Comparison of ENCODE assay signal across 8 cellular contexts in genomic region chr6:43054206-43054943, GRCh38. TPM values are rescaled to one million over a fixed set of nuclear protein-coding genes. Genes with fewer than 3 reads are reported as not detected.
A peak's percentile ranks its signal among the peaks of the same experiment; 100 is the strongest.
DNase-seq lines count a peak whose midpoint lies in the region; ATAC-seq, FAIRE-seq and TF ChIP-seq lines count a peak whose summit lies in the region.

No MANE protein-coding gene starts in this region.

- BruUV-seq in HepG2 (replicated peaks; lab: Mats Ljungman, UMichigan), result TSS peak; percentile 90

- intact Hi-C loops in ascending aorta (cut with DNase I), result loop anchor here (5.0 kb wide), 1 partner anchor 152 kb away; no protein-coding TSS in a partner anchor
- intact Hi-C loops in HepG2 (cut with micrococcal nuclease; ENCODE audit: unreplicated experiment), result loop anchor here (5.0 kb wide), 1 partner anchor 42 kb away; the partner anchor contains the start of genes KLHDC3 and MEA1
- intact Hi-C loops in thyroid gland (cut with DNase I), result loop anchor here (5.0 kb wide), 1 partner anchor 37 kb away; no protein-coding TSS in a partner anchor

- TF ChIP-seq POLR2A in HepG2 (IDR thresholded peaks at IDR 0.05; ENCODE audit: insufficient read depth in 1 of 2, low read depth in 2 of 2, low read length in 2 of 2) (no peak), thyroid gland (IDR thresholded peaks at IDR 0.05) (no peak)

- H3K27ac ChIP-seq in ascending aorta, result peak overlapping the region; percentile 87 to 98
- H3K27ac ChIP-seq in HepG2 (ENCODE audit: extremely low read length, insufficient read depth, low read length), result peak overlapping the region; percentile 84
- H3K27ac ChIP-seq in thyroid gland, result peak overlapping the region; percentile 86 to 91 (median 86)

- H3K4me2 ChIP-seq in HepG2 (ENCODE audit: low read depth, low read length), result peak overlapping the region; percentile 91

- H3K27ac Mint-ChIP-seq in activated T-cell treated with anti-CD3 and anti-CD28 coated beads, Interleukin-2, amount 50 U/mL, for 24 hours, result peak overlapping the region; percentile 96

- no peak for TF ChIP-seq RAD21 in HepG2 (CRISPR knock-in tag; IDR thresholded peaks at IDR 0.05)

- no peaks in the 10 kb centered on the region for H3K9me3 Mint-ChIP-seq in activated T-cell treated with anti-CD3 and anti-CD28 coated beads, Interleukin-2, amount 50 U/mL, for 24 hours

- no peaks in the 10 kb centered on the region for H4K20me1 ChIP-seq in HepG2 (ENCODE audit: insufficient read depth, low read length)

- no peak overlapping the region for H2AFZ ChIP-seq in HepG2 (ENCODE audit: low read length)

- POLR2A ChIA-PET in HepG2 (lab: Yijun Ruan, JAX), result interaction anchor here (0.5 to 3.4 kb wide), 44 partner anchors 9 to 521 kb away, joined by 3 to 45 read pairs (median 5); partner anchors contain the start of genes BICRAL, CNPY3, CUL9 and GNMT

- no peak for DNase-seq in activated T-cell treated with anti-CD3 and anti-CD28 coated beads, Interleukin-2, amount 50 U/mL, for 24 hours
- no peak for DNase-seq in activated T-cell treated with anti-CD3 and anti-CD28 coated beads, Interleukin-2, amount 50 U/mL, for 1 hour
- no peak for DNase-seq in ascending aorta (ENCODE audit: low spot score in 2 of 2)
- DNase-seq in HepG2 (ENCODE audit: low spot score), result no peak
- peak; percentile 15 to 20 for DNase-seq in thyroid gland
- DNase-seq in urothelium cell line (ENCODE audit: low spot score), result no peak

- H3K36me3 ChIP-seq in ascending aorta, result peaks cover 9 to 22% of the 10 kb centered on the region in 2 donors
- peaks cover 8 to 39% of the 10 kb centered on the region in 2 experiments for H3K36me3 ChIP-seq in HepG2 (replicated peaks in 1 of 2; ENCODE audit: control insufficient read depth in 1 of 2, insufficient read depth in 2 of 2, low read length in 2 of 2)
- peaks cover 15 to 17% of the 10 kb centered on the region in 2 donors for H3K36me3 ChIP-seq in thyroid gland

- ATAC-seq in HepG2, result no peak
- no peak for ATAC-seq in HG02798 (IDR thresholded peaks at IDR 0.05; ENCODE audit: poor library complexity, unreplicated experiment)
- ATAC-seq in HG03159 (IDR thresholded peaks at IDR 0.05; ENCODE audit: unreplicated experiment), result no peak

- peaks cover 49% of the 10 kb centered on the region for H3K79me2 ChIP-seq in HepG2 (ENCODE audit: insufficient read depth, low read length)

- TF ChIP-seq CTCF in ascending aorta (IDR thresholded peaks at IDR 0.05) (no peak), HepG2 (CRISPR knock-in tag; IDR thresholded peaks at IDR 0.05) (no peak), thyroid gland (IDR thresholded peaks at IDR 0.05) (no peak)

- in situ Hi-C loops in HepG2 (cut with HindIII; ENCODE audit: extremely low pct_ligation_motif_present, low pct_unique_long_range_greater_than_20kb), result no loop called here

- peaks cover 5 to 24% of the 10 kb centered on the region in 2 donors for H3K4me1 ChIP-seq in ascending aorta
- H3K4me1 ChIP-seq in HepG2 (ENCODE audit: insufficient read depth, low read length), result peaks cover 50% of the 10 kb centered on the region
- peaks cover 21 to 28% of the 10 kb centered on the region in 2 donors for H3K4me1 ChIP-seq in thyroid gland

- peak overlapping the region; percentile 98 for H3K9ac ChIP-seq in HepG2 (ENCODE audit: insufficient read depth, low read depth, low read length)

- H3K4me3 ChIP-seq in ascending aorta (peak overlapping the region; percentile 71), HepG2 (replicated peaks in 1 of 3; ENCODE audit: insufficient read depth in 1 of 3, low read depth in 2 of 3, low read length in 3 of 3) (peak overlapping the region; percentile 75 to 96 (median 94); a peak in 5 of 6 replicates), thyroid gland (replicated peaks in 1 of 3) (peak overlapping the region in 2 of 3 donors; percentile 8 to 61)

- H3K9me3 ChIP-seq in ascending aorta, result no peaks in the 10 kb centered on the region
- H3K9me3 ChIP-seq in HepG2 (ENCODE audit: low read length), result no peaks in the 10 kb centered on the region
- H3K9me3 ChIP-seq in thyroid gland, result no peaks in the 10 kb centered on the region

- H3K4me3 Mint-ChIP-seq in activated T-cell treated with anti-CD3 and anti-CD28 coated beads, Interleukin-2, amount 50 U/mL, for 24 hours, result peak overlapping the region; percentile 96

- H3K27me3 ChIP-seq in ascending aorta, result no peaks in the 10 kb centered on the region
- H3K27me3 ChIP-seq in HepG2 (ENCODE audit: control insufficient read depth in 1 of 2, insufficient read depth in 2 of 2, low read length in 2 of 2), result no peaks in the 10 kb centered on the region; a peak in 1 of 5 replicates
- no peaks in the 10 kb centered on the region for H3K27me3 ChIP-seq in thyroid gland

- peaks cover 53% of the 10 kb centered on the region for H3K4me1 Mint-ChIP-seq in activated T-cell treated with anti-CD3 and anti-CD28 coated beads, Interleukin-2, amount 50 U/mL, for 24 hours (ENCODE audit: low read depth)

- no peak for FAIRE-seq in HepG2 (lab: Jason Lieb, UNC)
- FAIRE-seq in urothelium cell line (lab: Jason Lieb, UNC), result no peak

- CTCF ChIA-PET in HepG2 (lab: Yijun Ruan, JAX; ENCODE audit: low intra/inter-chr PET ratio, low total read pairs), result interaction anchor here (1.2 kb wide), 1 partner anchor 116 kb away, joined by 3 read pairs; no protein-coding TSS in a partner anchor

- WGBS in HepG2 (ENCODE audit: low lambda C conversion rate), result 91% methylated on average over 17 of the region's 17 CpGs
- 68 to 71% methylated on average over 17 of the region's 17 CpGs for WGBS in thyroid gland, 2 donors

- TF ChIP-seq EP300 in HepG2 (IDR thresholded peaks at IDR 0.05; ENCODE audit: low read depth in 2 of 2, low read length in 2 of 2) (no peak), HepG2 (CRISPR knock-in tag; IDR thresholded peaks at IDR 0.05; ENCODE audit: borderline replicate concordance) (no peak)

- H3K27me3 Mint-ChIP-seq in activated T-cell treated with anti-CD3 and anti-CD28 coated beads, Interleukin-2, amount 50 U/mL, for 24 hours, result no peaks in the 10 kb centered on the region

- peaks cover 86% of the 10 kb centered on the region for H3K36me3 Mint-ChIP-seq in activated T-cell treated with anti-CD3 and anti-CD28 coated beads, Interleukin-2, amount 50 U/mL, for 24 hours (ENCODE audit: low read depth)

RNA-seq across cellular contexts. Expression of gene CUL7, which starts 0.7 kb away (rescaled TPM):
- total RNA-seq in ascending aorta (26.7 TPM), HepG2 (2016; rRNA removed; fragmentation: Illumina TruSeq; extraction: Trizol) (30.7 and 32.0 TPM in 2 replicates), thyroid gland (10 to 100 TPM; 20.7 to 39.6 (median 28.6) TPM)
- 1.6 and 2.2 TPM in 2 replicates for total RNA-seq in HepG2 (2016; cell fraction: cytosol; rRNA removed; fragmentation: Illumina TruSeq; extraction: Trizol; ENCODE audit: low read depth)
- total RNA-seq in HepG2 (2016; cell fraction: insoluble cytoplasmic fraction; rRNA removed; fragmentation: Illumina TruSeq; extraction: Trizol), result 27.3 and 31.2 TPM in 2 replicates
- 5.8 and 6.7 TPM in 2 replicates for total RNA-seq in HepG2 (2016; cell fraction: membrane; rRNA removed; fragmentation: Illumina TruSeq; extraction: Trizol)
- 34.6 and 35.9 TPM in 2 replicates for total RNA-seq in HepG2 (2016; cell fraction: nucleus; rRNA removed; fragmentation: Illumina TruSeq; extraction: Trizol)
- 60.7 and 79.4 TPM in 2 replicates for polyA plus RNA-seq in HepG2 (2011; rRNA removed)
- polyA plus RNA-seq in HepG2 (2011; cell fraction: cytosol; rRNA removed), result 38.0 and 49.6 TPM in 2 replicates
- 221 and 265 TPM in 2 replicates for polyA plus RNA-seq in HepG2 (2011; cell fraction: nucleus; rRNA removed)
- 36.5 and 41.4 TPM in 2 replicates for polyA plus RNA-seq in HepG2 (2012)
- polyA plus RNA-seq in HepG2 (2016; cell fraction: cytosol; fragmentation: Illumina TruSeq; extraction: Trizol; ENCODE audit: low read depth), result 1.1 and 1.4 TPM in 2 replicates
- 16.9 and 21.5 TPM in 2 replicates for polyA plus RNA-seq in HepG2 (2016; cell fraction: insoluble cytoplasmic fraction; fragmentation: Illumina TruSeq; extraction: Trizol; ENCODE audit: low read depth)
- polyA plus RNA-seq in HepG2 (2016; cell fraction: membrane; fragmentation: Illumina TruSeq; extraction: Trizol; ENCODE audit: low read depth), result 2.2 and 2.7 TPM in 2 replicates
- 63.7 and 70.4 TPM in 2 replicates for polyA plus RNA-seq in HepG2 (2016; cell fraction: nucleus; fragmentation: Illumina TruSeq; extraction: Trizol; ENCODE audit: insufficient read depth, low read depth)
- 14.4 and 143 TPM in 2 replicates for polyA minus RNA-seq in HepG2 (2011; rRNA and poly(A)+ RNA removed; ENCODE audit: low replicate concordance)
- 44.5 and 45.5 TPM in 2 replicates for polyA minus RNA-seq in HepG2 (2011; cell fraction: cytosol; rRNA and poly(A)+ RNA removed)
- polyA minus RNA-seq in HepG2 (2011; cell fraction: nucleus; rRNA and poly(A)+ RNA removed), result 65.0 and 67.0 TPM in 2 replicates

RNA-seq across cellular contexts. Expression of gene MRPL2, which starts 4.9 kb away (rescaled TPM):
- total RNA-seq in ascending aorta (42.3 TPM), HepG2 (2016; rRNA removed; fragmentation: Illumina TruSeq; extraction: Trizol) (56.1 and 56.8 TPM in 2 replicates), thyroid gland (10 to 100 TPM; 12.9 to 31.9 (median 17.7) TPM)
- total RNA-seq in HepG2 (2016; cell fraction: cytosol; rRNA removed; fragmentation: Illumina TruSeq; extraction: Trizol; ENCODE audit: low read depth), result 24.7 and 25.2 TPM in 2 replicates
- total RNA-seq in HepG2 (2016; cell fraction: insoluble cytoplasmic fraction; rRNA removed; fragmentation: Illumina TruSeq; extraction: Trizol), result 45.8 and 58.5 TPM in 2 replicates
- total RNA-seq in HepG2 (2016; cell fraction: membrane; rRNA removed; fragmentation: Illumina TruSeq; extraction: Trizol), result 19.8 and 24.7 TPM in 2 replicates
- total RNA-seq in HepG2 (2016; cell fraction: nucleus; rRNA removed; fragmentation: Illumina TruSeq; extraction: Trizol), result 29.3 and 31.1 TPM in 2 replicates
- polyA plus RNA-seq in HepG2 (2011; rRNA removed), result 65.6 and 69.9 TPM in 2 replicates
- polyA plus RNA-seq in HepG2 (2011; cell fraction: cytosol; rRNA removed), result 54.5 and 71.8 TPM in 2 replicates
- 75.8 and 91.0 TPM in 2 replicates for polyA plus RNA-seq in HepG2 (2011; cell fraction: nucleus; rRNA removed)
- 95.2 and 116 TPM in 2 replicates for polyA plus RNA-seq in HepG2 (2012)
- polyA plus RNA-seq in HepG2 (2016; cell fraction: cytosol; fragmentation: Illumina TruSeq; extraction: Trizol; ENCODE audit: low read depth), result 24.0 and 25.5 TPM in 2 replicates
- 88.5 and 104 TPM in 2 replicates for polyA plus RNA-seq in HepG2 (2016; cell fraction: insoluble cytoplasmic fraction; fragmentation: Illumina TruSeq; extraction: Trizol; ENCODE audit: low read depth)
- 24.2 and 27.0 TPM in 2 replicates for polyA plus RNA-seq in HepG2 (2016; cell fraction: membrane; fragmentation: Illumina TruSeq; extraction: Trizol; ENCODE audit: low read depth)
- polyA plus RNA-seq in HepG2 (2016; cell fraction: nucleus; fragmentation: Illumina TruSeq; extraction: Trizol; ENCODE audit: insufficient read depth, low read depth), result 91.3 and 95.0 TPM in 2 replicates
- 45.8 and 60.7 TPM in 2 replicates for polyA minus RNA-seq in HepG2 (2011; rRNA and poly(A)+ RNA removed; ENCODE audit: low replicate concordance)
- 30.5 and 54.2 TPM in 2 replicates for polyA minus RNA-seq in HepG2 (2011; cell fraction: cytosol; rRNA and poly(A)+ RNA removed)
- polyA minus RNA-seq in HepG2 (2011; cell fraction: nucleus; rRNA and poly(A)+ RNA removed), result 18.3 and 19.6 TPM in 2 replicates

RNA-seq across cellular contexts. Expression of gene KLC4, which starts 5.1 kb away (rescaled TPM):
- total RNA-seq in ascending aorta (17.8 TPM), HepG2 (2016; rRNA removed; fragmentation: Illumina TruSeq; extraction: Trizol) (45.4 and 45.8 TPM in 2 replicates), thyroid gland (10 to 100 TPM; 23.4 to 41.0 (median 30.4) TPM)
- total RNA-seq in HepG2 (2016; cell fraction: cytosol; rRNA removed; fragmentation: Illumina TruSeq; extraction: Trizol; ENCODE audit: low read depth), result 8.5 and 8.8 TPM in 2 replicates
- 47.2 and 51.0 TPM in 2 replicates for total RNA-seq in HepG2 (2016; cell fraction: insoluble cytoplasmic fraction; rRNA removed; fragmentation: Illumina TruSeq; extraction: Trizol)
- 13.3 and 15.2 TPM in 2 replicates for total RNA-seq in HepG2 (2016; cell fraction: membrane; rRNA removed; fragmentation: Illumina TruSeq; extraction: Trizol)
- 35.8 and 40.4 TPM in 2 replicates for total RNA-seq in HepG2 (2016; cell fraction: nucleus; rRNA removed; fragmentation: Illumina TruSeq; extraction: Trizol)
- 70.4 and 89.4 TPM in 2 replicates for polyA plus RNA-seq in HepG2 (2011; rRNA removed)
- 29.9 and 38.2 TPM in 2 replicates for polyA plus RNA-seq in HepG2 (2011; cell fraction: cytosol; rRNA removed)
- polyA plus RNA-seq in HepG2 (2011; cell fraction: nucleus; rRNA removed), result 249 and 270 TPM in 2 replicates
- 56.0 and 58.1 TPM in 2 replicates for polyA plus RNA-seq in HepG2 (2012)
- polyA plus RNA-seq in HepG2 (2016; cell fraction: cytosol; fragmentation: Illumina TruSeq; extraction: Trizol; ENCODE audit: low read depth), result 4.5 and 5.4 TPM in 2 replicates
- polyA plus RNA-seq in HepG2 (2016; cell fraction: insoluble cytoplasmic fraction; fragmentation: Illumina TruSeq; extraction: Trizol; ENCODE audit: low read depth), result 32.7 and 33.8 TPM in 2 replicates
- polyA plus RNA-seq in HepG2 (2016; cell fraction: membrane; fragmentation: Illumina TruSeq; extraction: Trizol; ENCODE audit: low read depth), result 6.9 and 7.6 TPM in 2 replicates
- polyA plus RNA-seq in HepG2 (2016; cell fraction: nucleus; fragmentation: Illumina TruSeq; extraction: Trizol; ENCODE audit: insufficient read depth, low read depth), result 72.9 and 91.6 TPM in 2 replicates
- 12.0 and 88.9 TPM in 2 replicates for polyA minus RNA-seq in HepG2 (2011; rRNA and poly(A)+ RNA removed; ENCODE audit: low replicate concordance)
- polyA minus RNA-seq in HepG2 (2011; cell fraction: cytosol; rRNA and poly(A)+ RNA removed), result 22.5 and 32.4 TPM in 2 replicates
- polyA minus RNA-seq in HepG2 (2011; cell fraction: nucleus; rRNA and poly(A)+ RNA removed), result 64.2 and 74.3 TPM in 2 replicates

RNA-seq across cellular contexts. Expression of gene PTK7, which starts 21.7 kb away (rescaled TPM):
- total RNA-seq in ascending aorta (34.9 TPM), HepG2 (2016; rRNA removed; fragmentation: Illumina TruSeq; extraction: Trizol) (48.5 and 99.8 TPM in 2 replicates), thyroid gland (10 to 100 TPM; 43.8 to 58.9 (median 55.0) TPM)
- 16.1 and 17.5 TPM in 2 replicates for total RNA-seq in HepG2 (2016; cell fraction: cytosol; rRNA removed; fragmentation: Illumina TruSeq; extraction: Trizol; ENCODE audit: low read depth)
- 42.2 and 99.6 TPM in 2 replicates for total RNA-seq in HepG2 (2016; cell fraction: insoluble cytoplasmic fraction; rRNA removed; fragmentation: Illumina TruSeq; extraction: Trizol)
- total RNA-seq in HepG2 (2016; cell fraction: membrane; rRNA removed; fragmentation: Illumina TruSeq; extraction: Trizol), result 29.0 and 31.7 TPM in 2 replicates
- 111 and 135 TPM in 2 replicates for total RNA-seq in HepG2 (2016; cell fraction: nucleus; rRNA removed; fragmentation: Illumina TruSeq; extraction: Trizol)
- polyA plus RNA-seq in HepG2 (2011; rRNA removed), result 98.5 and 116 TPM in 2 replicates
- polyA plus RNA-seq in HepG2 (2011; cell fraction: cytosol; rRNA removed), result 75.5 and 97.3 TPM in 2 replicates
- 240 and 289 TPM in 2 replicates for polyA plus RNA-seq in HepG2 (2011; cell fraction: nucleus; rRNA removed)
- 93.9 and 95.7 TPM in 2 replicates for polyA plus RNA-seq in HepG2 (2012)
- 6.8 and 7.3 TPM in 2 replicates for polyA plus RNA-seq in HepG2 (2016; cell fraction: cytosol; fragmentation: Illumina TruSeq; extraction: Trizol; ENCODE audit: low read depth)
- 34.4 and 38.1 TPM in 2 replicates for polyA plus RNA-seq in HepG2 (2016; cell fraction: insoluble cytoplasmic fraction; fragmentation: Illumina TruSeq; extraction: Trizol; ENCODE audit: low read depth)
- 12.8 and 15.4 TPM in 2 replicates for polyA plus RNA-seq in HepG2 (2016; cell fraction: membrane; fragmentation: Illumina TruSeq; extraction: Trizol; ENCODE audit: low read depth)
- 220 and 224 TPM in 2 replicates for polyA plus RNA-seq in HepG2 (2016; cell fraction: nucleus; fragmentation: Illumina TruSeq; extraction: Trizol; ENCODE audit: insufficient read depth, low read depth)
- 0.19 and 231 TPM in 2 replicates for polyA minus RNA-seq in HepG2 (2011; rRNA and poly(A)+ RNA removed; ENCODE audit: low replicate concordance)
- polyA minus RNA-seq in HepG2 (2011; cell fraction: cytosol; rRNA and poly(A)+ RNA removed), result 83.9 and 88.1 TPM in 2 replicates
- polyA minus RNA-seq in HepG2 (2011; cell fraction: nucleus; rRNA and poly(A)+ RNA removed), result 66.0 and 71.1 TPM in 2 replicates

RNA-seq across cellular contexts. Expression of gene RRP36, which starts 33.0 kb away (rescaled TPM):
- total RNA-seq in ascending aorta (20.6 TPM), HepG2 (2016; rRNA removed; fragmentation: Illumina TruSeq; extraction: Trizol) (144 and 184 TPM in 2 replicates), thyroid gland (10 to 100 TPM; 41.5 to 68.5 (median 56.7) TPM)
- total RNA-seq in HepG2 (2016; cell fraction: cytosol; rRNA removed; fragmentation: Illumina TruSeq; extraction: Trizol; ENCODE audit: low read depth), result 41.5 and 43.9 TPM in 2 replicates
- total RNA-seq in HepG2 (2016; cell fraction: insoluble cytoplasmic fraction; rRNA removed; fragmentation: Illumina TruSeq; extraction: Trizol), result 139 and 185 TPM in 2 replicates
- 82.9 and 85.4 TPM in 2 replicates for total RNA-seq in HepG2 (2016; cell fraction: membrane; rRNA removed; fragmentation: Illumina TruSeq; extraction: Trizol)
- 49.7 and 52.1 TPM in 2 replicates for total RNA-seq in HepG2 (2016; cell fraction: nucleus; rRNA removed; fragmentation: Illumina TruSeq; extraction: Trizol)
- 29.5 and 31.1 TPM in 2 replicates for polyA plus RNA-seq in HepG2 (2011; rRNA removed)
- polyA plus RNA-seq in HepG2 (2011; cell fraction: cytosol; rRNA removed), result 28.3 and 36.3 TPM in 2 replicates
- polyA plus RNA-seq in HepG2 (2011; cell fraction: nucleus; rRNA removed), result 8.2 and 11.1 TPM in 2 replicates
- polyA plus RNA-seq in HepG2 (2012), result 35.6 and 36.9 TPM in 2 replicates
- 26.9 and 28.8 TPM in 2 replicates for polyA plus RNA-seq in HepG2 (2016; cell fraction: cytosol; fragmentation: Illumina TruSeq; extraction: Trizol; ENCODE audit: low read depth)
- 145 and 156 TPM in 2 replicates for polyA plus RNA-seq in HepG2 (2016; cell fraction: insoluble cytoplasmic fraction; fragmentation: Illumina TruSeq; extraction: Trizol; ENCODE audit: low read depth)
- polyA plus RNA-seq in HepG2 (2016; cell fraction: membrane; fragmentation: Illumina TruSeq; extraction: Trizol; ENCODE audit: low read depth), result 45.9 and 51.4 TPM in 2 replicates
- 64.0 and 64.6 TPM in 2 replicates for polyA plus RNA-seq in HepG2 (2016; cell fraction: nucleus; fragmentation: Illumina TruSeq; extraction: Trizol; ENCODE audit: insufficient read depth, low read depth)
- 22.6 and 58.3 TPM in 2 replicates for polyA minus RNA-seq in HepG2 (2011; rRNA and poly(A)+ RNA removed; ENCODE audit: low replicate concordance)
- 22.8 and 24.6 TPM in 2 replicates for polyA minus RNA-seq in HepG2 (2011; cell fraction: cytosol; rRNA and poly(A)+ RNA removed)
- polyA minus RNA-seq in HepG2 (2011; cell fraction: nucleus; rRNA and poly(A)+ RNA removed), result 12.1 and 18.5 TPM in 2 replicates

Comparison
In these comparisons a context has a peak if more than half of its experiments do, and no peak if none do; other contexts are left out.
1. DNase-seq: peak in thyroid gland (2 of 2); none in activated T-cell treated with anti-CD3 and anti-CD28 coated beads, Interleukin-2, amount 50 U/mL, for 24 hours (single experiment), activated T-cell treated with anti-CD3 and anti-CD28 coated beads, Interleukin-2, amount 50 U/mL, for 1 hour (single experiment), ascending aorta (0 of 2), HepG2 (single experiment) and urothelium cell line (single experiment).
2. H3K4me3 ChIP-seq: peak in every context shown above with its lines; median percentile 94 in HepG2; 71 in ascending aorta; 34 in thyroid gland.
3. Peak in every context shown above with its lines, with median percentiles within 50 percentile points of each other: H3K27ac ChIP-seq.